Comparison of ENCODE assay signal across 1 cellular context in genomic region chr1:82759035-82759434, GRCh38.
TF ChIP-seq lines count a peak whose summit lies in the region.

No MANE protein-coding gene starts in this region.

TF ChIP-seq in GM23338, 12 proteins besides CTCF, POLR2A, EP300 and RAD21 (continued from another document):
- TF ChIP-seq ZNF462 (CRISPR knock-in tag; IDR thresholded peaks at IDR 0.05) (no peak), NANOG (IDR thresholded peaks at IDR 0.05; ENCODE audit: borderline replicate concordance) (no peak), JUNB (IDR thresholded peaks at IDR 0.05; ENCODE audit: unreplicated experiment) (no peak), REST (IDR thresholded peaks at IDR 0.05; ENCODE audit: unreplicated experiment) (no peak), EZH2 (IDR thresholded peaks at IDR 0.05; ENCODE audit: low read depth, unreplicated experiment) (no peak), EZH2phosphoT487 (IDR thresholded peaks at IDR 0.05; ENCODE audit: unreplicated experiment) (no peak), POLR2AphosphoS5 (IDR thresholded peaks at IDR 0.05; ENCODE audit: low read depth) (no peak)
TF ChIP-seq in GM23338: peak in this region for 0.
